Comparison of ENCODE assay signal across 31 cellular contexts in genomic region chr7:139941866-139942265, GRCh38.
"Had no signal": no experiment of that assay in that cellular context is flagged by ENCODE, and none has a peak within 500 bp of the region (broad histone marks: within the 10 kb centered on the region; RNA-seq: fewer than 3 reads in every experiment).

No MANE protein-coding gene starts in this region.

- H3K4me3 ChIP-seq: neural progenitor cell, ovary, psoas muscle, skin epidermis, smooth muscle cell, spleen, suprapubic skin, testis, tibial nerve, upper lobe of left lung, vagina had no signal

- H2AFZ ChIP-seq: neural progenitor cell, parathyroid adenoma had no signal

- H3K27me3 ChIP-seq: neural progenitor cell, ovary, spleen, suprapubic skin, testis, tibial nerve, upper lobe of left lung, vagina had no signal

- H3K4me3 Mint-ChIP-seq: naive thymus-derived CD4-positive, alpha-beta T cell; nephron; neural progenitor cell; stimulated activated memory B cell treated with anti-CD40 and anti-IgM and Interleukin-4, amounts not matched to agents 10 μg/mL and 1 μg/mL and 100 μg/mL, for 72 hours; stimulated activated naive CD8-positive, alpha-beta T cell treated with anti-CD3 and anti-CD28 coated beads, Interleukin-15, amount 100 ng/mL, for 72 hours had no signal

- DNase-seq: naive thymus-derived CD4-positive, alpha-beta T cell; occipital lobe; ovary; posterior cingulate gyrus; psoas muscle; right cardiac atrium; spleen; stimulated activated CD4-positive, alpha-beta T cell treated with anti-CD3 and anti-CD28 coated beads, Interleukin-12 subunit alpha, Interleukin-12 subunit beta, amount 100 ng/mL, for 4 hours; stimulated activated CD4-positive, alpha-beta T cell treated with anti-CD3 and anti-CD28 coated beads, Interleukin-1b, Interleukin-23, amount 100 ng/mL, for 48 hours; stimulated activated CD4-positive, alpha-beta T cell treated with anti-CD3 and anti-CD28 coated beads, Interleukin-4, amount 100 ng/mL, for 1 hour; stimulated activated CD4-positive, alpha-beta T cell treated with anti-CD3 and anti-CD28 coated beads, Interleukin-4, amount 100 ng/mL, for 4 hours; stimulated activated CD8-positive, alpha-beta memory T cell treated with anti-CD3 and anti-CD28 coated beads, Interleukin-4, amount 100 ng/mL, for 48 hours; stimulated activated naive CD4-positive, alpha-beta T cell; stimulated activated naive CD8-positive, alpha-beta T cell treated with anti-CD3 and anti-CD28 coated beads, Interleukin-15, amount 100 ng/mL, for 72 hours; stimulated activated naive CD8-positive, alpha-beta T cell treated with anti-CD3 and anti-CD28 coated beads, Interleukin-15, Interleukin-2, amounts not matched to agents 100 U/mL and 50 U/mL, for 24 hours; substantia nigra; testis; trophoblast cell; upper lobe of left lung had no signal

- H3K4me1 ChIP-seq: neural progenitor cell, parathyroid adenoma, psoas muscle, suprapubic skin, testis, tibial nerve, vagina had no signal

- H3K27me3 Mint-ChIP-seq: stimulated activated memory B cell treated with anti-CD40 and anti-IgM and Interleukin-4, amounts not matched to agents 10 μg/mL and 1 μg/mL and 100 μg/mL, for 72 hours had no signal

- H3K9me3 ChIP-seq: psoas muscle, suprapubic skin, testis, vagina had no signal

- H3K4me2 ChIP-seq: neural progenitor cell, smooth muscle cell had no signal

- ATAC-seq: naive thymus-derived CD4-positive, alpha-beta T cell; psoas muscle; right cardiac atrium; sciatic nerve; stimulated activated memory B cell treated with anti-CD40 and anti-IgM and Interleukin-4, amounts not matched to agents 10 μg/mL and 1 μg/mL and 100 μg/mL, for 72 hours; stimulated activated naive CD8-positive, alpha-beta T cell treated with anti-CD3 and anti-CD28 coated beads, Interleukin-15, amount 100 ng/mL, for 72 hours; stimulated activated naive CD8-positive, alpha-beta T cell treated with anti-CD3 and anti-CD28 coated beads, Interleukin-15, Interleukin-2, amounts not matched to agents 100 U/mL and 50 U/mL, for 24 hours had no signal

- H3K9ac ChIP-seq: neural progenitor cell, parathyroid adenoma had no signal

- H3K79me2 ChIP-seq: parathyroid adenoma had no signal

- H3K36me3 Mint-ChIP-seq: neural progenitor cell had no signal

- H3K27ac Mint-ChIP-seq: naive thymus-derived CD4-positive, alpha-beta T cell; neural progenitor cell; progenitor cell of endocrine pancreas; stimulated activated memory B cell treated with anti-CD40 and anti-IgM and Interleukin-4, amounts not matched to agents 10 μg/mL and 1 μg/mL and 100 μg/mL, for 72 hours; stimulated activated naive CD8-positive, alpha-beta T cell treated with anti-CD3 and anti-CD28 coated beads, Interleukin-15, amount 100 ng/mL, for 72 hours had no signal

- H3K36me3 ChIP-seq: neural progenitor cell, ovary, suprapubic skin, tibial nerve, upper lobe of left lung, vagina had no signal

- H3K27ac ChIP-seq: neural progenitor cell, ovary, parathyroid adenoma, psoas muscle, skin epidermis, spleen, suprapubic skin, testis, tibial nerve, upper lobe of left lung, vagina had no signal

- FAIRE-seq: urothelium cell line had no signal
